9 cellular contexts compared by ENCODE assay signal in the genomic region with DNA sequence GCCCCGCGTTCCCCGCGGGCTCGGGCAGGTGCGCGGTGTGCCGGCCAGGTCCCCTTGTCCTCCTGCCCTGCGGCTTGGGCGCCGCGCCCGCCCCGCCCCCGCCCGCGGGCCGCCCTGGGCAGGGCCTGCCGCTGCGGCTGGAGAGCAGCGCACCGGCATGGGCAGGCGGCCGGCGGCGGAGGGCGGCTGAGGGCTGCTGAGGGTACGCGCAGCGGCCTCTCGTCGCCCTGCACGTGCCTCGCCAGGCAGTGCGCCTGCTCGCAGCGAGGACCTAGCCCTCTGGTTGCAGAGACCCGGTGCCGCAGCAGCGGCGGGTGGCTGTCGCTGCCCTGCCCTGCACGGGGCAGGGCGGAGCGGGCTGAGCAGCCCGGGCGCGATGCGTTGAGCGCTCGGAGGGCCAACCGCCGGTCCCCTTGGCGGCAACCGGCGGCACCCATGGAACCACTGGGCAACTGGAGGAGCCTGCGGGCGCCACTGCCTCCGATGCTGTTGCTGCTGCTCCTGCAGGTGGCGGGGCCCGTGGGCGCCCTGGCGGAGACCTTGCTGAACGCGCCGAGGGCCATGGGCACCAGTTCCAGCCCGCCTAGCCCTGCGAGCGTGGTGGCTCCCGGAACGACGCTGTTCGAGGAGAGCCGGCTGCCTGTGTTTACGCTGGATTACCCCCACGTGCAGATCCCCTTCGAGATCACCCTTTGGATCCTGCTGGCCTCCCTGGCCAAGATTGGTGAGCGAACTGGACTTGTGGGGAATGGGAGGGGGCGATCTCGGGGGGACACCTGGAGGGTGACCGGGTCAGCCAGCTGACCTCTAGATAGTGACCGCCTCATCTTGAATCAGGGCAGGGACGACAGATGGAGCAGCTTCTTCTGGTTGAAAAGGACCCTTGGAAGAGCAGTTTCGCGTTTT. TPM values are rescaled to one million over a fixed set of nuclear protein-coding genes. Genes with fewer than 3 reads are reported as not detected.
DNase-seq lines count a peak whose midpoint lies in the region; ATAC-seq and TF ChIP-seq lines count a peak whose summit lies in the region.
"Had no signal": no experiment of that assay in that cellular context is flagged by ENCODE, and none has a peak within 500 bp of the region (broad histone marks: within the 10 kb centered on the region; RNA-seq: fewer than 3 reads in every experiment).

A gene with protein sequence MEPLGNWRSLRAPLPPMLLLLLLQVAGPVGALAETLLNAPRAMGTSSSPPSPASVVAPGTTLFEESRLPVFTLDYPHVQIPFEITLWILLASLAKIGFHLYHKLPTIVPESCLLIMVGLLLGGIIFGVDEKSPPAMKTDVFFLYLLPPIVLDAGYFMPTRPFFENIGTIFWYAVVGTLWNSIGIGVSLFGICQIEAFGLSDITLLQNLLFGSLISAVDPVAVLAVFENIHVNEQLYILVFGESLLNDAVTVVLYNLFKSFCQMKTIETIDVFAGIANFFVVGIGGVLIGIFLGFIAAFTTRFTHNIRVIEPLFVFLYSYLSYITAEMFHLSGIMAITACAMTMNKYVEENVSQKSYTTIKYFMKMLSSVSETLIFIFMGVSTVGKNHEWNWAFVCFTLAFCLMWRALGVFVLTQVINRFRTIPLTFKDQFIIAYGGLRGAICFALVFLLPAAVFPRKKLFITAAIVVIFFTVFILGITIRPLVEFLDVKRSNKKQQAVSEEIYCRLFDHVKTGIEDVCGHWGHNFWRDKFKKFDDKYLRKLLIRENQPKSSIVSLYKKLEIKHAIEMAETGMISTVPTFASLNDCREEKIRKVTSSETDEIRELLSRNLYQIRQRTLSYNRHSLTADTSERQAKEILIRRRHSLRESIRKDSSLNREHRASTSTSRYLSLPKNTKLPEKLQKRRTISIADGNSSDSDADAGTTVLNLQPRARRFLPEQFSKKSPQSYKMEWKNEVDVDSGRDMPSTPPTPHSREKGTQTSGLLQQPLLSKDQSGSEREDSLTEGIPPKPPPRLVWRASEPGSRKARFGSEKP (plus strand): TSS at position 140 of the 906 bp plus-strand sequence. CDS start 296 bp downstream, at position 436.

- TF ChIP-seq CTCF in NB4 (IDR thresholded peaks at IDR 0.05; ENCODE audit: low read depth, low read length), result no peak
- no peak for TF ChIP-seq CTCF in astrocyte of the cerebellum (IDR thresholded peaks at IDR 0.05; ENCODE audit: low read depth, low read length, missing control alignments)
- TF ChIP-seq CTCF in spleen (IDR thresholded peaks at IDR 0.05 in 8 of 11, conservative IDR thresholded peaks at IDR 0.05 in 3 of 11), result no peak

- WGBS in spleen, 5 donors, result 4 to 13% (median 6%) methylated on average over 26 to 85 of the region's 85 CpGs

- intact Hi-C loops in spleen (cut with DNase I; ENCODE audit: low total_unique reads), result loop anchor here (5.0 kb wide), 1 partner anchor 147 kb away; a partner anchor contains a TSS

- in situ Hi-C loops in astrocyte of the cerebellum (cut with HindIII; ENCODE audit: low sequenced_read_pairs), result no loop called here

- no peaks in the 10 kb centered on the region for H3K9me3 ChIP-seq in spleen

- DNase-seq in Daoy (ENCODE audit: low read depth) (peak; percentile 39), NB4 (ENCODE audit: low read depth) (peak; percentile 36), astrocyte of the cerebellum (ENCODE audit: low read depth) (no peak), iPS-NIHi7 (ENCODE audit: extremely low spot score) (peak; percentile 67), spleen (no peak), NCI-H446 treated with DMSO at 0.1 percent for 48 hours (lab: John Stamatoyannopoulos, UW) (no peak)

- no peak for TF ChIP-seq POLR2A in NB4 (IDR thresholded peaks at IDR 0.05; ENCODE audit: extremely low read depth, insufficient read length)
- TF ChIP-seq POLR2A in spleen (IDR thresholded peaks at IDR 0.05), result no peak
- no peak for TF ChIP-seq POLR2A in GM18505 (IDR thresholded peaks at IDR 0.05; ENCODE audit: borderline replicate concordance, extremely low read depth, insufficient read depth, insufficient read length)

- no peak within 1 kb of the TSS for H3K27ac ChIP-seq in spleen

- H3K4me1 ChIP-seq in spleen, result peaks cover 9 to 23% (median 17%) of the 10 kb centered on the region in 6 donors

- peaks cover 4 to 89% (median 46%) of the 10 kb centered on the region in 7 donors for H3K27me3 ChIP-seq in spleen (replicated peaks in 1 of 7)

- H3K36me3 ChIP-seq in spleen, result no peaks in the 10 kb centered on the region

- no peak within 1 kb of the TSS for H3K4me3 ChIP-seq in NB4 (ENCODE audit: low read depth, low read length)
- peak within 1 kb of the TSS; percentile 49 for H3K4me3 ChIP-seq in astrocyte of the cerebellum (ENCODE audit: low read depth, low read length)
- H3K4me3 ChIP-seq in spleen, result peak within 1 kb of the TSS; percentile 12 to 68 (median 43)

- ATAC-seq in GM18498 (IDR thresholded peaks at IDR 0.05; ENCODE audit: unreplicated experiment), result no peak
- ATAC-seq in GM18505 (IDR thresholded peaks at IDR 0.05; ENCODE audit: unreplicated experiment), result no peak

RNA-seq across cellular contexts. Expression of the gene that starts here (rescaled TPM):
- 0.92 and 1.5 TPM in 2 replicates for total RNA-seq in Daoy (2014; rRNA removed; shearing (Covaris generic))
- total RNA-seq in spleen, result under 1 TPM in 1 of 7 donors, not detected in 6; 0.20 TPM
- polyA plus RNA-seq in spleen, result under 1 TPM in 1 of 3 donors, not detected in 2; 0.02 TPM
- total RNA-seq: pulmonary artery endothelial cell had no signal

Comparison
In these comparisons a context has a peak if more than half of its experiments do, and no peak if none do; other contexts are left out.
1. DNase-seq: peak in Daoy (single experiment), NB4 (single experiment) and iPS-NIHi7 (single experiment); none in astrocyte of the cerebellum (single experiment), spleen (single experiment) and NCI-H446 treated with DMSO at 0.1 percent for 48 hours (single experiment).